In genomic region chr10:61039868-61040267, GRCh38 we compare ENCODE assay signal across 26 cellular contexts.
"Had no signal": no experiment of that assay in that cellular context is flagged by ENCODE, and none has a peak within 500 bp of the region (broad histone marks: within the 10 kb centered on the region; RNA-seq: fewer than 3 reads in every experiment).

No MANE protein-coding gene starts in this region.

- H3K36me3 ChIP-seq: colonic mucosa, esophagus squamous epithelium, heart left ventricle had no signal

- DNase-seq: activated CD4-positive, alpha-beta memory T cell treated with anti-CD3 and anti-CD28 coated beads for 36 hours; activated CD4-positive, alpha-beta T cell treated with anti-CD3 and anti-CD28 coated beads for 36 hours; activated CD4-positive, alpha-beta T cell treated with anti-CD3 and anti-CD28 coated beads, Interleukin-2, amount 10 ng/mL, durations not matched to agents 24 days and 14 days; activated CD4-positive, CD25-positive, alpha-beta regulatory T cell; activated CD4-positive, CD25-positive, alpha-beta regulatory T cell treated with anti-CD3 and anti-CD28 coated beads, Interleukin-2, amount 50 U/mL, for 72 hours; activated CD8-positive, alpha-beta memory T cell treated with anti-CD3 and anti-CD28 coated beads, Interleukin-2, amount 10 ng/mL, durations not matched to agents 7 days and 5 days; activated CD8-positive, alpha-beta memory T cell treated with anti-CD3 and anti-CD28 coated beads, Interleukin-2, amount 50 U/mL, for 4 hours; activated CD8-positive, alpha-beta T cell treated with anti-CD3 and anti-CD28 coated beads, Interleukin-2, amount 10 ng/mL, durations not matched to agents 7 days and 5 days; activated gamma-delta T cell treated with Interleukin-2 at 50 U/mL for 16 hours; activated naive CD4-positive, alpha-beta T cell treated with anti-CD3 and anti-CD28 coated beads, Interleukin-2, amount 50 U/mL, for 16 hours; activated naive CD4-positive, alpha-beta T cell treated with Interleukin-2 at 50 U/mL for 16 hours; activated T-cell treated with anti-CD3 and anti-CD28 coated beads, Interleukin-2, amount 50 U/mL, for 24 hours; activated T-cell treated with anti-CD3 and anti-CD28 coated beads, Interleukin-2, amount 50 U/mL, for 72 hours; amygdala; body of pancreas; caudate nucleus; colonic mucosa; effector CD8-positive, alpha-beta T cell; esophagus squamous epithelium; foreskin fibroblast; T-helper 2 cell had no signal

- H3K4me3 ChIP-seq: body of pancreas, colonic mucosa, esophagus squamous epithelium, heart left ventricle had no signal

- H3K27me3 ChIP-seq: body of pancreas, colonic mucosa, esophagus squamous epithelium, heart left ventricle had no signal

- ATAC-seq: activated CD4-positive, alpha-beta T cell treated with anti-CD3 and anti-CD28 coated beads for 36 hours; activated CD8-positive, alpha-beta memory T cell treated with anti-CD3 and anti-CD28 coated beads, Interleukin-2, amount 10 ng/mL, durations not matched to agents 7 days and 5 days; activated CD8-positive, alpha-beta T cell treated with anti-CD3 and anti-CD28 coated beads, Interleukin-2, amount 10 ng/mL, durations not matched to agents 7 days and 5 days; activated T-cell treated with anti-CD3 and anti-CD28 coated beads, Interleukin-2, amount 50 U/mL, for 72 hours; body of pancreas; heart left ventricle had no signal

- H3K27ac ChIP-seq: body of pancreas, colonic mucosa, epithelial cell of prostate, esophagus squamous epithelium, heart left ventricle had no signal

- FAIRE-seq: endometrium, endothelial cell of umbilical vein, frontal cortex had no signal

- H3K4me1 ChIP-seq: body of pancreas, colonic mucosa, esophagus squamous epithelium, heart left ventricle had no signal

- H3K9me3 ChIP-seq: body of pancreas, colonic mucosa, esophagus squamous epithelium, heart left ventricle had no signal
